ENCODE assay signal across 17 cellular contexts in genomic region chr16:47309581-47310312, GRCh38.
DNase-seq lines count a peak whose midpoint lies in the region; ATAC-seq and TF ChIP-seq lines count a peak whose summit lies in the region.
"Had no signal": no experiment of that assay in that cellular context is flagged by ENCODE, and none has a peak within 500 bp of the region (broad histone marks: within the 10 kb centered on the region; RNA-seq: fewer than 3 reads in every experiment).

No MANE protein-coding gene starts in this region.

- no peak overlapping the region for H2AFZ ChIP-seq in GM23338
- no peak overlapping the region for H2AFZ ChIP-seq in SU-DHL-6 (ENCODE audit: low read depth, low read length, severe bottlenecking)
- H2AFZ ChIP-seq in mammary epithelial cell (ENCODE audit: low read depth, low read length): no peak overlapping the region

- no peaks in the 10 kb centered on the region for H3K27me3 Mint-ChIP-seq in GM23338 (ENCODE audit: insufficient read depth, low read depth, poor library complexity)

- TF ChIP-seq CTCF in GM23338 (conservative IDR thresholded peaks at IDR 0.05; ENCODE audit: low read depth in 2 of 2) (no peak), SU-DHL-6 (IDR thresholded peaks at IDR 0.05; ENCODE audit: insufficient read depth, low read length, poor library complexity, severe bottlenecking) (no peak), fibroblast of villous mesenchyme (IDR thresholded peaks at IDR 0.05; ENCODE audit: insufficient read depth, low read depth, low read length) (no peak), mammary epithelial cell (conservative IDR thresholded peaks at IDR 0.05 in 1 of 2, IDR thresholded peaks at IDR 0.05 in 1 of 2; ENCODE audit: extremely low read depth in 1 of 2, insufficient read depth in 1 of 2, low read depth in 1 of 2, low read length in 2 of 2) (no peak)

- no peaks in the 10 kb centered on the region for H3K27me3 ChIP-seq in GM23338 (ENCODE audit: insufficient read depth)
- H3K27me3 ChIP-seq in SU-DHL-6 (ENCODE audit: low read length): no peaks in the 10 kb centered on the region
- no peaks in the 10 kb centered on the region for H3K27me3 ChIP-seq in mammary epithelial cell (ENCODE audit: insufficient read depth, low read length)

- WGBS in mammary epithelial cell (ENCODE audit: low coverage, missing lambda C conversion rate): 90% methylated on average over 4 of the region's 4 CpGs

- H3K4me3 Mint-ChIP-seq in GM23338: no peak overlapping the region

- no peak for ATAC-seq in GM23338
- no peak for ATAC-seq in GM21619 (IDR thresholded peaks at IDR 0.05; ENCODE audit: unreplicated experiment)
- ATAC-seq in HG03108 (IDR thresholded peaks at IDR 0.05; ENCODE audit: unreplicated experiment): no peak
- no peak for ATAC-seq in GM18519 (IDR thresholded peaks at IDR 0.05; ENCODE audit: low FRiP score, unreplicated experiment)

- 0 out of 2 replicates have a peak overlapping the region, but pooled peaks have one; percentile 32 for H3K9ac ChIP-seq in SU-DHL-6 (ENCODE audit: low read length)
- H3K9ac ChIP-seq in mammary epithelial cell (ENCODE audit: insufficient read depth, low read length): no peak overlapping the region

- peaks cover 38% of the 10 kb centered on the region for H3K4me1 Mint-ChIP-seq in GM23338

- no peaks in the 10 kb centered on the region for H3K79me2 ChIP-seq in GM23338 (replicated peaks; ENCODE audit: insufficient read depth)
- H3K79me2 ChIP-seq in SU-DHL-6 (ENCODE audit: insufficient read depth, low read length): no peaks in the 10 kb centered on the region
- H3K79me2 ChIP-seq in mammary epithelial cell (ENCODE audit: insufficient read depth, low read length): no peaks in the 10 kb centered on the region

- H3K9me3 ChIP-seq in SU-DHL-6 (ENCODE audit: insufficient read depth, low read length) (no peaks in the 10 kb centered on the region), mammary epithelial cell (replicated peaks; ENCODE audit: insufficient read depth, low read length) (no peaks in the 10 kb centered on the region)

- in situ Hi-C loops in mammary epithelial cell (cut with MboI; ENCODE audit: low sequenced_read_pairs in 2 of 2): no loop called here

- H3K4me2 ChIP-seq in GM23338 (0 out of 2 replicates have a peak overlapping the region, but pooled peaks have one; percentile 24), SU-DHL-6 (ENCODE audit: low read depth, low read length, poor library complexity, severe bottlenecking) (peak overlapping the region; percentile 93), mammary epithelial cell (ENCODE audit: insufficient read depth, low read depth, low read length) (no peak overlapping the region)

- no peaks in the 10 kb centered on the region for H4K20me1 ChIP-seq in GM23338 (replicated peaks; ENCODE audit: insufficient read depth)
- no peaks in the 10 kb centered on the region for H4K20me1 ChIP-seq in SU-DHL-6 (ENCODE audit: low read depth, low read length)
- H4K20me1 ChIP-seq in mammary epithelial cell (ENCODE audit: insufficient read depth, low read length): no peaks in the 10 kb centered on the region

- H3F3A ChIP-seq in GM23338 (replicated peaks; ENCODE audit: low read depth) (no peaks in the 10 kb centered on the region), SU-DHL-6 (ENCODE audit: insufficient read depth) (peaks cover 42% of the 10 kb centered on the region)

- CTCF ChIA-PET in mammary epithelial cell (lab: Charles Lee; ENCODE audit: low non-redundant PET): no interaction called here

- dilution Hi-C loops in mammary epithelial cell (cut with HindIII; ENCODE audit: low sequenced_read_pairs): no loop called here

- no peaks in the 10 kb centered on the region for H3K9me2 ChIP-seq in GM23338 (ENCODE audit: insufficient read depth)
- H3K9me2 ChIP-seq in SU-DHL-6 (replicated peaks; ENCODE audit: insufficient read depth, low read length): no peaks in the 10 kb centered on the region

- H3K4me3 ChIP-seq in GM23338 (no peak overlapping the region), SU-DHL-6 (ENCODE audit: insufficient read depth, low read length, poor library complexity, severe bottlenecking) (no peak overlapping the region), fibroblast of villous mesenchyme (ENCODE audit: low read depth, low read length) (no peak overlapping the region), mammary epithelial cell (replicated peaks in 1 of 3; ENCODE audit: insufficient read depth in 1 of 3, low read depth in 2 of 3, low read length in 3 of 3) (no peak overlapping the region)
- H3K4me3 ChIP-seq: GM12878 had no signal

- no peak for DNase-seq in GM23338 (ENCODE audit: low spot score)
- peak; percentile 62 for DNase-seq in fibroblast of villous mesenchyme (ENCODE audit: low read depth)
- no peak for DNase-seq in mammary epithelial cell
- DNase-seq: C1 segment of cervical spinal cord, DMS153, GOT3, Kasumi-1, NCI-H1930, NCI-H2171, NCI-H446 treated with DMSO at 0.1 percent for 48 hours, NCI-H774, SIG-M5 had no signal

- peaks cover 28% of the 10 kb centered on the region for H3K4me1 ChIP-seq in GM23338 (ENCODE audit: insufficient read depth)
- H3K4me1 ChIP-seq in mammary epithelial cell (ENCODE audit: insufficient read depth, low read length): peaks cover 6% of the 10 kb centered on the region

- no peak overlapping the region for H3K27ac ChIP-seq in GM23338 (ENCODE audit: low read depth)
- H3K27ac ChIP-seq in SU-DHL-6 (ENCODE audit: low read depth, low read length): peak overlapping the region; percentile 88
- H3K27ac ChIP-seq in mammary epithelial cell (ENCODE audit: insufficient read depth, low read depth, low read length): no peak overlapping the region

- H3K36me3 ChIP-seq in GM23338 (ENCODE audit: insufficient read depth) (no peaks in the 10 kb centered on the region), SU-DHL-6 (ENCODE audit: low read length) (peaks cover 15% of the 10 kb centered on the region), mammary epithelial cell (ENCODE audit: insufficient read depth, low read length) (peaks cover 4% of the 10 kb centered on the region)

- no peaks in the 10 kb centered on the region; the same call in 2 of the 3 replicates for H3K9me3 Mint-ChIP-seq in GM23338

- intact Hi-C loops in mammary epithelial cell (cut with micrococcal nuclease): no loop called here

- BruUV-seq in mammary epithelial cell (replicated peaks; lab: Mats Ljungman, UMichigan): no TSS peak

- no peaks in the 10 kb centered on the region for H3K36me3 Mint-ChIP-seq in GM23338 (ENCODE audit: low read depth)

- no peak overlapping the region for H3K27ac Mint-ChIP-seq in GM23338

TF ChIP-seq in GM23338, 12 proteins besides CTCF, POLR2A, EP300 and RAD21 (continues in another document):
- TF ChIP-seq POLR2AphosphoS5 (IDR thresholded peaks at IDR 0.05; ENCODE audit: low read depth): no peak
- TF ChIP-seq, protein P1, sequence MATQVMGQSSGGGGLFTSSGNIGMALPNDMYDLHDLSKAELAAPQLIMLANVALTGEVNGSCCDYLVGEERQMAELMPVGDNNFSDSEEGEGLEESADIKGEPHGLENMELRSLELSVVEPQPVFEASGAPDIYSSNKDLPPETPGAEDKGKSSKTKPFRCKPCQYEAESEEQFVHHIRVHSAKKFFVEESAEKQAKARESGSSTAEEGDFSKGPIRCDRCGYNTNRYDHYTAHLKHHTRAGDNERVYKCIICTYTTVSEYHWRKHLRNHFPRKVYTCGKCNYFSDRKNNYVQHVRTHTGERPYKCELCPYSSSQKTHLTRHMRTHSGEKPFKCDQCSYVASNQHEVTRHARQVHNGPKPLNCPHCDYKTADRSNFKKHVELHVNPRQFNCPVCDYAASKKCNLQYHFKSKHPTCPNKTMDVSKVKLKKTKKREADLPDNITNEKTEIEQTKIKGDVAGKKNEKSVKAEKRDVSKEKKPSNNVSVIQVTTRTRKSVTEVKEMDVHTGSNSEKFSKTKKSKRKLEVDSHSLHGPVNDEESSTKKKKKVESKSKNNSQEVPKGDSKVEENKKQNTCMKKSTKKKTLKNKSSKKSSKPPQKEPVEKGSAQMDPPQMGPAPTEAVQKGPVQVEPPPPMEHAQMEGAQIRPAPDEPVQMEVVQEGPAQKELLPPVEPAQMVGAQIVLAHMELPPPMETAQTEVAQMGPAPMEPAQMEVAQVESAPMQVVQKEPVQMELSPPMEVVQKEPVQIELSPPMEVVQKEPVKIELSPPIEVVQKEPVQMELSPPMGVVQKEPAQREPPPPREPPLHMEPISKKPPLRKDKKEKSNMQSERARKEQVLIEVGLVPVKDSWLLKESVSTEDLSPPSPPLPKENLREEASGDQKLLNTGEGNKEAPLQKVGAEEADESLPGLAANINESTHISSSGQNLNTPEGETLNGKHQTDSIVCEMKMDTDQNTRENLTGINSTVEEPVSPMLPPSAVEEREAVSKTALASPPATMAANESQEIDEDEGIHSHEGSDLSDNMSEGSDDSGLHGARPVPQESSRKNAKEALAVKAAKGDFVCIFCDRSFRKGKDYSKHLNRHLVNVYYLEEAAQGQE (IDR thresholded peaks at IDR 0.05; ENCODE audit: unreplicated experiment): no peak
- no peak for TF ChIP-seq ETS1 (IDR thresholded peaks at IDR 0.05)
- no peak for TF ChIP-seq NANOG (IDR thresholded peaks at IDR 0.05; ENCODE audit: borderline replicate concordance)
